8 cellular contexts compared by ENCODE assay signal in the genomic region with DNA sequence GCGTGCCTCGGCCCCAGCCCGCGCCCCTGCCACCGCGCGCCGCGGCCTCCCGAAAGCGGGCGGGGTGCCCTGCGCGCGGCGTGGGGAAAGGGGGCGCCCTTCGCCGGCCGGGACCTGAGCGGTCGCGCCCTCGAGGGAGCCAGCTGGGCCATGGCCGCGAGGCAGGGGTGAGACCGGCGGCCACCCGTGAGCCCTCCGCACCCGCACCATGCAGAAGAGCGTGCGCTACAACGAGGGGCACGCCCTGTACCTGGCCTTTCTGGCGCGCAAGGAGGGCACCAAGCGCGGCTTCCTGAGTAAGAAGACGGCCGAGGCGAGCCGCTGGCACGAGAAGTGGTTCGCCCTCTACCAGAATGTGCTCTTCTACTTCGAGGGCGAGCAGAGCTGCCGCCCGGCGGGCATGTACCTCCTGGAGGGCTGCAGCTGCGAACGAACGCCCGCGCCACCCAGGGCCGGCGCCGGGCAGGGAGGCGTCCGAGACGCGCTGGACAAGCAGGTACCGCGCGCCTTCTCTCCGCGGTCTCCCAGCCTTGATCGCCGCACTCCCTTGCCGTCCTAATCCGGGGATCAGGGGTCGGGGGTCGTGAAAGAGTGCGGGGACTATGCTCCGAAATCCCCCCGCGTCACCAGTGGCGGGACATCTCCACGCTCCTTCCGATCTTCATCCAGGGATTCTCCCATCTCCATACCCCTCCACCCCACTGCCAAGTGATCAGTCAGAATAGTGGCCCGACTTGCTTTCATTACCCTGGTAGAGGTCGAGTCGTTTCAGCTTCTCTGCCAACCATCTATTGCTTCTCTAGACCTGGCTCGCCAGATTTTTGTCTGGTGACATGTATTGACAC. TPM values are rescaled to one million over a fixed set of nuclear protein-coding genes. Genes with fewer than 3 reads are reported as not detected.
DNase-seq lines count a peak whose midpoint lies in the region; ATAC-seq and TF ChIP-seq lines count a peak whose summit lies in the region.

No MANE protein-coding gene starts in this region.

- POLR2A ChIA-PET in activated B cell treated with CpG ODN at 0.5 μM for 24 hours (lab: Charles Lee): no interaction called here

- no peak overlapping the region for H3K27ac Mint-ChIP-seq in activated B cell treated with CpG ODN at 0.5 μM for 24 hours
- peak overlapping the region; percentile 72 for H3K27ac Mint-ChIP-seq in central memory CD8-positive, alpha-beta T cell (ENCODE audit: low read depth)

- intact Hi-C loops in activated B cell treated with CpG ODN at 0.5 μM for 24 hours (cut with micrococcal nuclease): no loop called here

- H3K4me3 Mint-ChIP-seq in activated B cell treated with CpG ODN at 0.5 μM for 24 hours: peak overlapping the region; percentile 39
- H3K4me3 Mint-ChIP-seq in central memory CD8-positive, alpha-beta T cell: peak overlapping the region; percentile 92

- H3K4me1 Mint-ChIP-seq in activated B cell treated with CpG ODN at 0.5 μM for 24 hours: peaks cover 11% of the 10 kb centered on the region
- peaks cover 37% of the 10 kb centered on the region for H3K4me1 Mint-ChIP-seq in central memory CD8-positive, alpha-beta T cell

- no peak for TF ChIP-seq CTCF in activated B cell treated with CpG ODN at 0.5 μM for 24 hours (IDR thresholded peaks at IDR 0.05)

- peak overlapping the region; percentile 28 for H3K4me3 ChIP-seq in GM08714 (ENCODE audit: low read length)

- H3K27ac ChIP-seq in layer of hippocampus (ENCODE audit: low read depth, low read length): peak overlapping the region; percentile 80

- DNase-seq in activated B cell treated with CpG ODN at 0.5 μM for 24 hours: no peak
- peak in 1 of 2 donors; percentile 25 for DNase-seq in central memory CD8-positive, alpha-beta T cell (ENCODE audit: low spot score in 2 of 2)
- peak; percentile 21 to 45 for DNase-seq in stimulated activated CD4-positive, alpha-beta T cell treated with anti-CD3 and anti-CD28 coated beads, Interleukin-1b, Interleukin-23, amount 100 ng/mL, for 4 hours (ENCODE audit: low read depth in 2 of 2)
- DNase-seq in NCI-H2029 (lab: John Stamatoyannopoulos, UW): no peak
- no peak for DNase-seq in AG08395 (ENCODE audit: low spot score)

- peaks cover 46% of the 10 kb centered on the region for H3K27me3 Mint-ChIP-seq in activated B cell treated with CpG ODN at 0.5 μM for 24 hours
- peaks cover 36% of the 10 kb centered on the region for H3K27me3 Mint-ChIP-seq in central memory CD8-positive, alpha-beta T cell

- ATAC-seq in activated B cell treated with CpG ODN at 0.5 μM for 24 hours (ENCODE audit: low read depth) (no peak), GM21381 (IDR thresholded peaks at IDR 0.05; ENCODE audit: unreplicated experiment) (no peak)
- peak; percentile 25 for ATAC-seq in central memory CD8-positive, alpha-beta T cell (replicated peaks; ENCODE audit: extremely low read depth, poor library complexity, severe bottlenecking)

- H3K36me3 Mint-ChIP-seq in activated B cell treated with CpG ODN at 0.5 μM for 24 hours (ENCODE audit: low read depth): no peaks in the 10 kb centered on the region
- peaks cover 4% of the 10 kb centered on the region for H3K36me3 Mint-ChIP-seq in central memory CD8-positive, alpha-beta T cell (ENCODE audit: insufficient read depth)

- H3K27me3 ChIP-seq in layer of hippocampus (ENCODE audit: control insufficient read depth, insufficient read depth, low read length): no peaks in the 10 kb centered on the region

- no peaks in the 10 kb centered on the region for H3K9me3 Mint-ChIP-seq in activated B cell treated with CpG ODN at 0.5 μM for 24 hours
- no peaks in the 10 kb centered on the region for H3K9me3 Mint-ChIP-seq in central memory CD8-positive, alpha-beta T cell

- CTCF ChIA-PET in activated B cell treated with CpG ODN at 0.5 μM for 24 hours (lab: Charles Lee): no interaction called here

RNA-seq across cellular contexts. Expression of gene RASGRF2, which starts 0.6 kb away (rescaled TPM):
- total RNA-seq in activated B cell treated with CpG ODN at 0.5 μM for 24 hours: 0.22 and 0.64 TPM in 2 replicates

Comparison
In these comparisons a context has a peak if more than half of its experiments do, and no peak if none do; other contexts are left out.
1. DNase-seq: peak in stimulated activated CD4-positive, alpha-beta T cell treated with anti-CD3 and anti-CD28 coated beads, Interleukin-1b, Interleukin-23, amount 100 ng/mL, for 4 hours (2 of 2); none in activated B cell treated with CpG ODN at 0.5 μM for 24 hours (single experiment), NCI-H2029 (single experiment) and AG08395 (single experiment).